ENCODE assay signal across 9 cellular contexts in genomic region chr5:135493406-135494180, GRCh38. TPM values are rescaled to one million over a fixed set of nuclear protein-coding genes. Genes with fewer than 3 reads are reported as not detected.
DNase-seq lines count a peak whose midpoint lies in the region; ATAC-seq and TF ChIP-seq lines count a peak whose summit lies in the region.
"Had no signal": no experiment of that assay in that cellular context is flagged by ENCODE, and none has a peak within 500 bp of the region (broad histone marks: within the 10 kb centered on the region; RNA-seq: fewer than 3 reads in every experiment).

No MANE protein-coding gene starts in this region.

- H3K27me3 Mint-ChIP-seq in brain: peaks cover 22% of the 10 kb centered on the region
- peaks cover 40 to 43% of the 10 kb centered on the region in 2 donors for H3K27me3 Mint-ChIP-seq in natural killer cell (ENCODE audit: low read depth in 2 of 2)

- H3K9me3 Mint-ChIP-seq in brain (peaks cover 0 to 3% (median 0%) of the 10 kb centered on the region in 5 experiments), natural killer cell (no peaks in the 10 kb centered on the region)

- no peak for TF ChIP-seq POLR2A in NB4 (IDR thresholded peaks at IDR 0.05; ENCODE audit: extremely low read depth, insufficient read length)

- intact Hi-C loops in natural killer cell (cut with micrococcal nuclease): no loop called here

- in situ Hi-C loops in G401 (cut with HindIII; ENCODE audit: low sequenced_read_pairs): no loop called here

- DNase-seq in CD1c-positive myeloid dendritic cell (ENCODE audit: extremely low spot score) (peak; percentile 90), NB4 (ENCODE audit: low read depth) (peak; percentile 87), natural killer cell (peak; percentile 1), HuH-7 (ENCODE audit: low spot score) (no peak), NCI-H774 (lab: John Stamatoyannopoulos, UW) (no peak), G401 (ENCODE audit: low spot score) (no peak)
- no peak for DNase-seq in activated naive CD4-positive, alpha-beta T cell treated with anti-CD3 and anti-CD28 coated beads, Interleukin-2, amount 50 U/mL, for 16 hours
- DNase-seq: SHP77 treated with DMSO at 0.1 percent for 48 hours had no signal

- H3K27ac Mint-ChIP-seq in brain (peak overlapping the region; percentile 27 to 85 (median 70)), natural killer cell (no peak overlapping the region)

- H3K4me3 ChIP-seq in NB4 (ENCODE audit: low read depth, low read length): no peak overlapping the region

- H3K4me3 Mint-ChIP-seq in brain: no peak overlapping the region
- no peak overlapping the region for H3K4me3 Mint-ChIP-seq in natural killer cell

- peaks cover 40% of the 10 kb centered on the region for H3K4me1 Mint-ChIP-seq in brain
- H3K4me1 Mint-ChIP-seq in natural killer cell: peaks cover 0 to 5% of the 10 kb centered on the region in 2 donors

- no peak for ATAC-seq in natural killer cell

- no peak for TF ChIP-seq CTCF in NB4 (IDR thresholded peaks at IDR 0.05; ENCODE audit: low read depth, low read length)
- no peak for TF ChIP-seq CTCF in brain (conservative IDR thresholded peaks at IDR 0.05)
- TF ChIP-seq CTCF in natural killer cell (IDR thresholded peaks at IDR 0.05): no peak

- no peaks in the 10 kb centered on the region for H3K36me3 Mint-ChIP-seq in brain
- no peaks in the 10 kb centered on the region for H3K36me3 Mint-ChIP-seq in natural killer cell

RNA-seq across cellular contexts. Expression of gene TIFAB, which starts 41.4 kb away (rescaled TPM):
- polyA plus RNA-seq in brain (ENCODE audit: insufficient read depth, low read depth, low replicate concordance): not detected
- total RNA-seq in natural killer cell: under 1 TPM in 2 of 3 donors, not detected in 1; 0.05 to 0.21 TPM
- total RNA-seq in G401 (2014; rRNA removed; shearing (Covaris generic)): 0.31 and 0.43 TPM in 2 replicates

RNA-seq across cellular contexts. Expression of gene NEUROG1, which starts 42.2 kb away (rescaled TPM):
- polyA plus RNA-seq in brain (ENCODE audit: insufficient read depth, low read depth, low replicate concordance): 22.3 TPM
- not detected for total RNA-seq in natural killer cell
- not detected in 2 replicates for total RNA-seq in G401 (2014; rRNA removed; shearing (Covaris generic))

RNA-seq across cellular contexts. Expression of gene DCANP1, which starts 46.4 kb away (rescaled TPM):
- polyA plus RNA-seq in brain (ENCODE audit: insufficient read depth, low read depth, low replicate concordance): not detected
- total RNA-seq in natural killer cell: under 1 TPM in 1 of 3 donors, not detected in 2; 0.07 TPM
- 0.18 and 0.24 TPM in 2 replicates for total RNA-seq in G401 (2014; rRNA removed; shearing (Covaris generic))

Comparison
In these comparisons a context has a peak if more than half of its experiments do, and no peak if none do; other contexts are left out.
1. DNase-seq: peak in CD1c-positive myeloid dendritic cell (single experiment), NB4 (single experiment) and natural killer cell (single experiment); none in HuH-7 (single experiment), NCI-H774 (single experiment), activated naive CD4-positive, alpha-beta T cell treated with anti-CD3 and anti-CD28 coated beads, Interleukin-2, amount 50 U/mL, for 16 hours (single experiment) and G401 (single experiment).
2. H3K27ac Mint-ChIP-seq: peak in brain (5 of 5); none in natural killer cell (0 of 2).